ENCODE assay signal across 22 cellular contexts in genomic region chr5:171624396-171624795, GRCh38.
A peak's percentile ranks its signal among the peaks of the same experiment; 100 is the strongest.
DNase-seq lines count a peak whose midpoint lies in the region; ATAC-seq, FAIRE-seq and TF ChIP-seq lines count a peak whose summit lies in the region.
"Had no signal": no experiment of that assay in that cellular context is flagged by ENCODE, and none has a peak within 500 bp of the region (broad histone marks: within the 10 kb centered on the region; RNA-seq: fewer than 3 reads in every experiment).

No MANE protein-coding gene starts in this region.

- TF ChIP-seq EP300 in stomach (IDR thresholded peaks at IDR 0.05), result no peak

- no peak for ATAC-seq in GM23338
- ATAC-seq: SK-N-SH treated with all-trans-retinoic acid at 6 μM for 48 hours had no signal

- no peak for TF ChIP-seq POLR2A in stomach (IDR thresholded peaks at IDR 0.05)

- peak overlapping the region; percentile 59 for H3K4me2 ChIP-seq in GM23338

- H3K4me3 ChIP-seq in GM23338 (peak overlapping the region; percentile 25; the same call in 1 of the 2 replicates), SJCRH30 (no peak overlapping the region), stomach (no peak overlapping the region)

- H3K27ac Mint-ChIP-seq in GM23338 (no peak overlapping the region), progenitor cell of endocrine pancreas (peak overlapping the region; percentile 85)

- 50 to 62% (median 58%) methylated on average over 5 of the region's 5 CpGs for WGBS in stomach, 5 donors

- DNase-seq in GM23338 (ENCODE audit: low spot score), result no peak
- DNase-seq in RPMI8226, result peak; percentile 35
- peak; percentile 71 for DNase-seq in left kidney (ENCODE audit: low read depth, low spot score)
- DNase-seq in progenitor cell of endocrine pancreas (ENCODE audit: low spot score, unreplicated experiment), result no peak
- no peak for DNase-seq in SJCRH30
- DNase-seq in D721Med (ENCODE audit: insufficient read length, low spot score), result no peak
- no peak for DNase-seq in effector CD4-positive, alpha-beta T cell
- no peak for DNase-seq in stomach
- DNase-seq: ACHN, AML-193, HCEC 1CT, MM.1S, NCI-H1092 treated with DMSO at 0.1 percent for 48 hours, NCI-H146, NCI-H2107, NCI-H2227 treated with DMSO at 0.1 percent for 48 hours, NCI-H510A treated with DMSO at 0.1 percent for 48 hours, SHP77, T-helper 1 cell had no signal

- no peaks in the 10 kb centered on the region for H4K20me1 ChIP-seq in GM23338 (replicated peaks; ENCODE audit: insufficient read depth)

- H3K27ac ChIP-seq in GM23338 (ENCODE audit: low read depth) (no peak overlapping the region), SJCRH30 (no peak overlapping the region), stomach (no peak overlapping the region)
- H3K27ac ChIP-seq: C4-2B had no signal

- H3K27me3 ChIP-seq in GM23338 (ENCODE audit: insufficient read depth), result peaks cover 91% of the 10 kb centered on the region
- no peaks in the 10 kb centered on the region for H3K27me3 ChIP-seq in SJCRH30
- peaks cover 7 to 39% (median 10%) of the 10 kb centered on the region in 3 donors for H3K27me3 ChIP-seq in stomach

- peaks cover 9% of the 10 kb centered on the region; the same call in 2 of the 3 replicates for H3K9me3 Mint-ChIP-seq in GM23338
- H3K9me3 Mint-ChIP-seq in progenitor cell of endocrine pancreas (ENCODE audit: low read depth), result no peaks in the 10 kb centered on the region

- FAIRE-seq in D721Med (lab: Jason Lieb, UNC), result no peak
- FAIRE-seq: G401.6 had no signal

- H3F3A ChIP-seq in GM23338 (replicated peaks; ENCODE audit: low read depth), result 0 out of 2 replicates have a peak, but pooled peaks cover 3% of the 10 kb centered on the region

- peaks cover 21% of the 10 kb centered on the region for H3K4me1 ChIP-seq in GM23338 (ENCODE audit: insufficient read depth)
- H3K4me1 ChIP-seq in SJCRH30, result no peaks in the 10 kb centered on the region
- peaks cover 0 to 2% (median 0%) of the 10 kb centered on the region in 4 donors for H3K4me1 ChIP-seq in stomach

- H3K36me3 ChIP-seq in GM23338 (ENCODE audit: insufficient read depth) (no peaks in the 10 kb centered on the region), SJCRH30 (no peaks in the 10 kb centered on the region), stomach (no peaks in the 10 kb centered on the region)

- no peak overlapping the region for H2AFZ ChIP-seq in GM23338

- H3K4me3 Mint-ChIP-seq in GM23338 (peak overlapping the region; percentile 6; the same call in 1 of the 3 replicates), progenitor cell of endocrine pancreas (ENCODE audit: low read depth) (no peak overlapping the region)

- H3K36me3 Mint-ChIP-seq in GM23338 (ENCODE audit: low read depth), result no peaks in the 10 kb centered on the region; the same call in 2 of the 3 replicates
- H3K36me3 Mint-ChIP-seq in progenitor cell of endocrine pancreas (ENCODE audit: insufficient read depth), result no peaks in the 10 kb centered on the region

- no peaks in the 10 kb centered on the region for H3K79me2 ChIP-seq in GM23338 (replicated peaks; ENCODE audit: insufficient read depth)

- TF ChIP-seq CTCF in GM23338 (conservative IDR thresholded peaks at IDR 0.05; ENCODE audit: low read depth in 2 of 2) (no peak), progenitor cell of endocrine pancreas (IDR thresholded peaks at IDR 0.05; ENCODE audit: unreplicated experiment) (no peak), D721Med (IDR thresholded peaks at IDR 0.05; ENCODE audit: insufficient read depth, missing control alignments) (no peak), stomach (IDR thresholded peaks at IDR 0.05) (no peak)

- H3K9me3 ChIP-seq in SJCRH30 (replicated peaks) (no peaks in the 10 kb centered on the region), stomach (no peaks in the 10 kb centered on the region)

- H3K4me1 Mint-ChIP-seq in GM23338 (peaks cover 35% of the 10 kb centered on the region), progenitor cell of endocrine pancreas (ENCODE audit: low read depth) (peaks cover 14% of the 10 kb centered on the region)

- H3K9me2 ChIP-seq in GM23338 (ENCODE audit: insufficient read depth), result no peaks in the 10 kb centered on the region; the same call in 1 of the 2 replicates

- H3K27me3 Mint-ChIP-seq in GM23338 (ENCODE audit: insufficient read depth, low read depth, poor library complexity) (peaks cover 96% of the 10 kb centered on the region), progenitor cell of endocrine pancreas (peaks cover 59% of the 10 kb centered on the region)

- intact Hi-C loops in stomach (cut with DNase I; ENCODE audit: low total_unique reads), result no loop called here

TF ChIP-seq in GM23338, 12 proteins besides CTCF, POLR2A, EP300 and RAD21 (continues in another document):
- TF ChIP-seq ZNF331 (CRISPR knock-in tag; IDR thresholded peaks at IDR 0.05; ENCODE audit: low read depth), result no peak
- TF ChIP-seq ZNF462 (CRISPR knock-in tag; IDR thresholded peaks at IDR 0.05), result no peak
- no peak for TF ChIP-seq STAT1 (IDR thresholded peaks at IDR 0.05; ENCODE audit: unreplicated experiment)
- no peak for TF ChIP-seq ETS1 (IDR thresholded peaks at IDR 0.05)
- TF ChIP-seq ZNF114 (CRISPR knock-in tag; IDR thresholded peaks at IDR 0.05), result no peak
- no peak for TF ChIP-seq EZH2 (IDR thresholded peaks at IDR 0.05; ENCODE audit: low read depth, unreplicated experiment)
- TF ChIP-seq EZH2phosphoT487 (IDR thresholded peaks at IDR 0.05; ENCODE audit: unreplicated experiment), result no peak

Comparison
In these comparisons a context has a peak if more than half of its experiments do, and no peak if none do; other contexts are left out.
1. DNase-seq: peak in RPMI8226 (single experiment) and left kidney (single experiment); none in GM23338 (single experiment), progenitor cell of endocrine pancreas (single experiment), SJCRH30 (0 of 2), D721Med (single experiment), effector CD4-positive, alpha-beta T cell (single experiment) and stomach (single experiment).